In the genomic region with DNA sequence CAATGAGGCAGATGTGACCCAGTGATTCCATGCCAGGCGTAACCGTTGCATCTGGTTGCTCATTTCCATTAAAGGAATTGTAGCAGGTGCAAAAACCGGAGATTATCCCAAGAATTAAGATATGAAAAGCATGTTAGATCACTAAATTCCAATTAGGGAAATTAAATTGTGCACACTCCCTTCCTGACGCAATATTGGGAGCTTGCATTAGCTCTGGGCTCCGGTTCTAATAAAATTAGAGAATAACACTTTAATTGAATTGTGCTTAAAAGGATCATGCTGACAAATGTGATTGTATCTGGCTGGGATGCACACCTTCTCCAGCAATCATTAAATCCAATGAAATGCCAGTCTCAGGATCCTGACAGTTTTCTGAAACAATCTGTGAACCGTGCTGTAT, we compare ENCODE assay signal across 19 cellular contexts.
"Had no signal": no experiment of that assay in that cellular context is flagged by ENCODE, and none has a peak within 500 bp of the region (broad histone marks: within the 10 kb centered on the region; RNA-seq: fewer than 3 reads in every experiment).

No MANE protein-coding gene starts in this region.

- ATAC-seq: psoas muscle; right cardiac atrium; right lobe of liver; stimulated activated effector memory CD8-positive, alpha-beta T cell treated with anti-CD3 and anti-CD28 coated beads, Interleukin-12 subunit alpha, Interleukin-12 subunit beta, amount 100 ng/mL, for 72 hours; stimulated activated naive B cell treated with anti-CD40 and anti-IgM and Interleukin-4, amounts not matched to agents 10 μg/mL and 1 μg/mL and 100 μg/mL, for 72 hours had no signal

- DNase-seq: occipital lobe; ovary; posterior cingulate gyrus; psoas muscle; right cardiac atrium; right lobe of liver; sigmoid colon; small intestine; stimulated activated CD4-positive, alpha-beta T cell treated with anti-CD3 and anti-CD28 coated beads, Interleukin-15, amount 100 ng/mL, for 24 hours; stimulated activated CD4-positive, alpha-beta T cell treated with anti-CD3 and anti-CD28 coated beads, Interleukin-2, amount 100 ng/mL, for 24 hours; stimulated activated CD4-positive, alpha-beta T cell treated with anti-CD3 and anti-CD28 coated beads, Interleukin-2, amount 100 ng/mL, for 48 hours; stimulated activated CD4-positive, alpha-beta T cell treated with anti-CD3 and anti-CD28 coated beads, Interleukin-4, amount 100 ng/mL, for 24 hours; stimulated activated naive B cell treated with anti-CD40 and anti-IgM and Interleukin-4, amounts not matched to agents 10 μg/mL and 1 μg/mL and 100 μg/mL, for 72 hours; stimulated activated naive CD4-positive, alpha-beta T cell treated with Interleukin-2 at 50 U/mL for 16 hours; stomach; thyroid gland; trophoblast cell; upper lobe of left lung had no signal
